In the genomic region with DNA sequence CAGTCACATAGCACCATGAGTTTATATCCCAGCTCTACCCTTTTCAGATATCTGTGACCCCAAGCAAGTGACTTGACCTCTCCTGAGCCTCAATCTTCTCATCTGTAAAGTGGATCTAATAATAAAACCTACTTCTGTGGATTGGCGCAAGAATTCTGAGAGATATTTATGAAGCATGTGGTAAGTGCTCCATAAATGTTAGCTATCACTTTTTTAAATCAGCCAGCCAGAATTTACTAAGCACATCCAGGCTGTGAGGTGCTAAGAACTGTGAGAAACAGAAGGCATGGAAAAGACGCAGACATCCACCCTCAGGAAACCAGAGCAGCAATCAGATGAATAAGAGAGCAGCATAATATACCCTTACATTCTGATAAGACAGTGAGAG, we compare ENCODE assay signal across 9 cellular contexts. TPM values are rescaled to one million over a fixed set of nuclear protein-coding genes. Genes with fewer than 3 reads are reported as not detected.
A peak's percentile ranks its signal among the peaks of the same experiment; 100 is the strongest.
DNase-seq lines count a peak whose midpoint lies in the region; ATAC-seq and TF ChIP-seq lines count a peak whose summit lies in the region.
"Had no signal": no experiment of that assay in that cellular context is flagged by ENCODE, and none has a peak within 500 bp of the region (broad histone marks: within the 10 kb centered on the region; RNA-seq: fewer than 3 reads in every experiment).

No MANE protein-coding gene starts in this region.

- no peak for ATAC-seq in CD8-positive, alpha-beta T cell
- ATAC-seq in HG03457 (IDR thresholded peaks at IDR 0.05; ENCODE audit: unreplicated experiment) (no peak), GM19351 (IDR thresholded peaks at IDR 0.05; ENCODE audit: unreplicated experiment) (no peak)

- H3K4me2 ChIP-seq in Loucy (ENCODE audit: low read depth, low read length, poor library complexity, severe bottlenecking) = peak overlapping the region; percentile 84
- H3K4me2 ChIP-seq in neural cell (ENCODE audit: low read length) = peak overlapping the region; percentile 44

- H3K79me2 ChIP-seq in Loucy (ENCODE audit: insufficient read depth, low read length) = peaks cover 13% of the 10 kb centered on the region
- H3K79me2 ChIP-seq in neural cell (replicated peaks; ENCODE audit: insufficient read depth, low read length) = peaks cover 17% of the 10 kb centered on the region

- H3K4me1 Mint-ChIP-seq in CD8-positive, alpha-beta T cell (ENCODE audit: low read depth) = peaks cover 6% of the 10 kb centered on the region

- H3F3A ChIP-seq in Loucy (ENCODE audit: low read depth) = no peaks in the 10 kb centered on the region
- H3F3A ChIP-seq in neural cell (ENCODE audit: insufficient read depth, low read length, poor library complexity, severe bottlenecking) = no peaks in the 10 kb centered on the region

- no peak for TF ChIP-seq RAD21 in neural cell (conservative IDR thresholded peaks at IDR 0.05)

- H3K4me3 ChIP-seq in CD8-positive, alpha-beta T cell (ENCODE audit: low read depth, low read length) = peak overlapping the region; percentile 73
- H3K4me3 ChIP-seq in Loucy (ENCODE audit: low read length, poor library complexity, severe bottlenecking) (peak overlapping the region; percentile 97), ectodermal cell (ENCODE audit: insufficient read depth, low read depth, low read length) (peak overlapping the region; percentile 91), neural cell (ENCODE audit: low read length) (peak overlapping the region; percentile 84)

- TF ChIP-seq EP300 in neural cell (conservative IDR thresholded peaks at IDR 0.05; ENCODE audit: poor library complexity, severe bottlenecking) = no peak

- peaks cover 22% of the 10 kb centered on the region for H3K4me1 ChIP-seq in CD8-positive, alpha-beta T cell (ENCODE audit: insufficient read depth, low read length)
- H3K4me1 ChIP-seq in Loucy (ENCODE audit: insufficient read depth, low read length, poor library complexity, severe bottlenecking) = peaks cover 30% of the 10 kb centered on the region
- peaks cover 8% of the 10 kb centered on the region for H3K4me1 ChIP-seq in ectodermal cell (ENCODE audit: control insufficient read depth, insufficient read depth, low read length)

- CTCF ChIA-PET in CD8-positive, alpha-beta T cell (lab: Charles Lee) = interaction anchor here (1.0 to 3.3 kb wide), 3 partner anchors 8 to 63 kb away, joined by 3 to 19 read pairs (median 3); a partner anchor contains a TSS

- no peak for TF ChIP-seq CTCF in CD8-positive, alpha-beta T cell (IDR thresholded peaks at IDR 0.05)
- TF ChIP-seq CTCF in Loucy (conservative IDR thresholded peaks at IDR 0.05; ENCODE audit: low read length) (no peak), neural cell (IDR thresholded peaks at IDR 0.05; ENCODE audit: poor library complexity, severe bottlenecking) (no peak)

- H3K36me3 Mint-ChIP-seq in CD8-positive, alpha-beta T cell = no peaks in the 10 kb centered on the region

- 67 to 80% methylated on average over 1 to 2 of the region's 2 CpGs for WGBS in ectodermal cell, 2 experiments

- no peaks in the 10 kb centered on the region for H3K27me3 Mint-ChIP-seq in CD8-positive, alpha-beta T cell (ENCODE audit: low read depth)
- H3K27me3 Mint-ChIP-seq: stimulated activated naive CD8-positive, alpha-beta T cell treated with anti-CD3 and anti-CD28 coated beads, Interleukin-15, Interleukin-2, amounts not matched to agents 100 ng/mL and 50 ng/mL, for 24 hours had no signal

- no peak overlapping the region for H3K27ac Mint-ChIP-seq in CD8-positive, alpha-beta T cell
- H3K27ac Mint-ChIP-seq: stimulated activated naive CD8-positive, alpha-beta T cell treated with anti-CD3 and anti-CD28 coated beads, Interleukin-15, Interleukin-2, amounts not matched to agents 100 ng/mL and 50 ng/mL, for 24 hours had no signal

- H3K9me3 Mint-ChIP-seq in CD8-positive, alpha-beta T cell = no peaks in the 10 kb centered on the region
- H3K9me3 Mint-ChIP-seq: stimulated activated naive CD8-positive, alpha-beta T cell treated with anti-CD3 and anti-CD28 coated beads, Interleukin-15, Interleukin-2, amounts not matched to agents 100 ng/mL and 50 ng/mL, for 24 hours had no signal

- H3K4me3 Mint-ChIP-seq in CD8-positive, alpha-beta T cell = no peak overlapping the region
- H3K4me3 Mint-ChIP-seq: stimulated activated naive CD8-positive, alpha-beta T cell treated with anti-CD3 and anti-CD28 coated beads, Interleukin-15, Interleukin-2, amounts not matched to agents 100 ng/mL and 50 ng/mL, for 24 hours had no signal

- intact Hi-C loops in CD8-positive, alpha-beta T cell (cut with DNase I, micrococcal nuclease) = loop anchor here (1.0 kb wide), 5 partner anchors 21 to 190 kb away; a partner anchor contains a TSS

- H4K20me1 ChIP-seq in Loucy (ENCODE audit: insufficient read depth, low read length, poor library complexity, severe bottlenecking) (no peaks in the 10 kb centered on the region), neural cell (ENCODE audit: insufficient read depth) (no peaks in the 10 kb centered on the region)

- no peak for DNase-seq in CD8-positive, alpha-beta T cell
- DNase-seq in NCI-H748 (lab: John Stamatoyannopoulos, UW; ENCODE audit: unreplicated experiment) = no peak
- DNase-seq in SW 1271 (lab: John Stamatoyannopoulos, UW) = no peak

- peak overlapping the region; percentile 93 for H3K9ac ChIP-seq in Loucy (ENCODE audit: low read depth, low read length, poor library complexity, severe bottlenecking)
- H3K9ac ChIP-seq in neural cell (ENCODE audit: low read length) = peak overlapping the region; percentile 68

- no peaks in the 10 kb centered on the region for H3K9me2 ChIP-seq in Loucy (replicated peaks; ENCODE audit: low read depth, low read length)
- H3K9me2 ChIP-seq in neural cell (ENCODE audit: insufficient read depth, low read length) = no peaks in the 10 kb centered on the region

- no peaks in the 10 kb centered on the region for H3K9me3 ChIP-seq in CD8-positive, alpha-beta T cell (ENCODE audit: low read length)
- H3K9me3 ChIP-seq in Loucy (ENCODE audit: insufficient read depth, low read depth, low read length) = no peaks in the 10 kb centered on the region
- no peaks in the 10 kb centered on the region for H3K9me3 ChIP-seq in ectodermal cell (ENCODE audit: control insufficient read depth, low read length)
- H3K9me3 ChIP-seq in neural cell (ENCODE audit: low read length) = no peaks in the 10 kb centered on the region

- H2AFZ ChIP-seq in Loucy (ENCODE audit: low read length) (peak overlapping the region; percentile 99), neural cell (ENCODE audit: low read depth, low read length) (peak overlapping the region; percentile 86)

- H3K27ac ChIP-seq in CD8-positive, alpha-beta T cell (ENCODE audit: low read depth, low read length) = no peak overlapping the region
- H3K27ac ChIP-seq in ectodermal cell (ENCODE audit: insufficient read depth, low read depth, low read length, poor library complexity, severe bottlenecking) (peak overlapping the region; percentile 72), neural cell (ENCODE audit: low read length) (peak overlapping the region; percentile 52)

- no peaks in the 10 kb centered on the region for H3K27me3 ChIP-seq in CD8-positive, alpha-beta T cell (ENCODE audit: insufficient read depth, low read length)
- H3K27me3 ChIP-seq in Loucy (ENCODE audit: insufficient read depth, low read length, poor library complexity, severe bottlenecking) = no peaks in the 10 kb centered on the region
- H3K27me3 ChIP-seq in ectodermal cell (ENCODE audit: control insufficient read depth, insufficient read depth, low read length, poor library complexity, severe bottlenecking) = peaks cover 7% of the 10 kb centered on the region
- H3K27me3 ChIP-seq in neural cell (ENCODE audit: insufficient read depth, low read depth, low read length) = no peaks in the 10 kb centered on the region

- POLR2A ChIA-PET in CD8-positive, alpha-beta T cell (lab: Charles Lee) = no interaction called here

- no peaks in the 10 kb centered on the region for H3K36me3 ChIP-seq in CD8-positive, alpha-beta T cell (ENCODE audit: insufficient read depth, low read length)
- H3K36me3 ChIP-seq in Loucy (ENCODE audit: insufficient read depth, low read length) = no peaks in the 10 kb centered on the region
- H3K36me3 ChIP-seq in ectodermal cell (ENCODE audit: control insufficient read depth, insufficient read depth, low read length) = no peaks in the 10 kb centered on the region
- no peaks in the 10 kb centered on the region for H3K36me3 ChIP-seq in neural cell (ENCODE audit: insufficient read depth, low read length)

TF ChIP-seq in neural cell, 6 proteins besides CTCF, POLR2A, EP300 and RAD21 (continues in another document):
- peak; percentile 5 for TF ChIP-seq SMC3 (conservative IDR thresholded peaks at IDR 0.05; ENCODE audit: poor library complexity)

RNA-seq across cellular contexts. Expression of a gene that starts 0.9 kb away (rescaled TPM):
- 1 to 10 TPM; 1.9 to 2.6 TPM for total RNA-seq in CD8-positive, alpha-beta T cell
- polyA plus RNA-seq in ectodermal cell (2013, experiment 1 of 4) = 38.8 TPM
- 35.9 TPM for polyA plus RNA-seq in ectodermal cell (2013, experiment 2 of 4)
- polyA plus RNA-seq in ectodermal cell (2013, experiment 3 of 4) = 36.1 TPM
- 38.7 TPM for polyA plus RNA-seq in ectodermal cell (2013, experiment 4 of 4)
- 7.8 and 10.9 TPM in 2 replicates for polyA plus RNA-seq in neural cell
- polyA minus RNA-seq in neural cell = 8.0 and 8.7 TPM in 2 replicates

RNA-seq across cellular contexts. Expression of a gene that starts 7.7 kb away (rescaled TPM):
- total RNA-seq in CD8-positive, alpha-beta T cell = 10 to 100 TPM; 21.8 to 22.0 TPM
- 54.6 TPM for polyA plus RNA-seq in ectodermal cell (2013, experiment 1 of 4)
- 50.3 TPM for polyA plus RNA-seq in ectodermal cell (2013, experiment 2 of 4)
- 42.8 TPM for polyA plus RNA-seq in ectodermal cell (2013, experiment 3 of 4)
- 44.4 TPM for polyA plus RNA-seq in ectodermal cell (2013, experiment 4 of 4)
- polyA plus RNA-seq in neural cell = 15.5 and 19.5 TPM in 2 replicates
- polyA minus RNA-seq in neural cell = 32.5 and 41.9 TPM in 2 replicates

RNA-seq across cellular contexts. Expression of a gene that starts 32.2 kb away (rescaled TPM):
- total RNA-seq in CD8-positive, alpha-beta T cell = not detected
- polyA plus RNA-seq in ectodermal cell (2013, experiment 1 of 4) = not detected
- not detected for polyA plus RNA-seq in ectodermal cell (2013, experiment 2 of 4)
- not detected for polyA plus RNA-seq in ectodermal cell (2013, experiment 3 of 4)
- polyA plus RNA-seq in ectodermal cell (2013, experiment 4 of 4) = not detected
- not detected in 2 replicates for polyA plus RNA-seq in neural cell
- not detected in 2 replicates for polyA minus RNA-seq in neural cell

RNA-seq across cellular contexts. Expression of a gene that starts 35.7 kb away (rescaled TPM):
- 10 to 100 TPM; 10.3 to 11.1 TPM for total RNA-seq in CD8-positive, alpha-beta T cell
- polyA plus RNA-seq in ectodermal cell (2013, experiment 1 of 4) = 79.2 TPM
- 77.5 TPM for polyA plus RNA-seq in ectodermal cell (2013, experiment 2 of 4)
- 64.5 TPM for polyA plus RNA-seq in ectodermal cell (2013, experiment 3 of 4)
- 74.6 TPM for polyA plus RNA-seq in ectodermal cell (2013, experiment 4 of 4)
- polyA plus RNA-seq in neural cell = 6.8 and 9.6 TPM in 2 replicates
- polyA minus RNA-seq in neural cell = 12.5 and 13.4 TPM in 2 replicates

RNA-seq across cellular contexts. Expression of a gene that starts 57.2 kb away (rescaled TPM):
- 1 to 10 TPM; 1.3 to 1.4 TPM for total RNA-seq in CD8-positive, alpha-beta T cell
- 37.0 TPM for polyA plus RNA-seq in ectodermal cell (2013, experiment 1 of 4)
- polyA plus RNA-seq in ectodermal cell (2013, experiment 2 of 4) = 44.2 TPM
- polyA plus RNA-seq in ectodermal cell (2013, experiment 3 of 4) = 32.4 TPM
- 33.0 TPM for polyA plus RNA-seq in ectodermal cell (2013, experiment 4 of 4)
- polyA plus RNA-seq in neural cell = 19.6 and 43.1 TPM in 2 replicates
- polyA minus RNA-seq in neural cell = 29.2 and 30.7 TPM in 2 replicates
